8 cellular contexts compared by ENCODE assay signal in the genomic region with DNA sequence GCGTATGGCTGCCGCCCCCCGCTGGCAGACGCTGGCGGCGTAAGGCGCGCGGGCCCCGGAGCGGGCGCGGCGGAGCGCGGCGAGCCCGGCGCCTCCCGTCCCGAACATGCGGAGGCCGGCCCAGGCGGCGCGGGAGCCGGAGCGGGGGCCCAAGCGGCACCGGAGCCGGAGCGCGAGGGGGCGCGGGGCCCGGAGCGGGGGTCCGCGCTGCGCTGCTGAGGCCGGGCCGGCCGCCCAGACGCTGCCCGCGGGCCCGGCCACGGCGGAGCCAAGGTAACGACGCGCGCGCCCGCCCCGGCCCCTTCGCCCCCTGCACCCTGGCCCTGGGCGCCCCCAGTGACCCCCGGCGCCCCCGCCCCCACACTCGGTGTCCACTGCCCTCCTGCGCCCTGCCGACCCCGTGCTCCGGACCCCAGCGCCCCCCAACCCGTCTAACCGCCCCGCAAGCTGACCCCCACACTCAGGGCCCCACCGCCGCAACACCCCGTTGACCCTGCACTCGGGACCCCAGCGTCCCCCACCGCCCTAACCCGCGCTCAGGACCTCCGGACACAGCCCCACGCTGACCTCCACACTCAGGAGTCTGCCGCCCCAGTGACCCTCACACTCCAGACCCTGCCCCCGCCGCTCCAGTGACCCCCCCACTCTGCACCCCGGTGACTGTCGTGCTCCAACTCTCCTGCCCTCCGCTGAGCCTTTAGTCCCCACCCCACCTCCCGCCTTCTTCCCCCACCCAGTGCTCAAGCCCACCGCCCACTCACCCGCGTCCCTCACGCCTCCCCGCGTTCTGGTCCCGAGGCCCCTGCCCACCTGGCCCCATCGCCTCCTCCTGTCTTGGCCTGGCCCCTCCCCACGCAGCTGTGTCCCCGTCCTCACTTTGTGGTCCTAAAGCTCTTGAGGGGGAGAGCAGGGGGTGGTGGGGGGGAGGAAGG. TPM values are rescaled to one million over a fixed set of nuclear protein-coding genes. Genes with fewer than 3 reads are reported as not detected.
DNase-seq lines count a peak whose midpoint lies in the region; ATAC-seq and TF ChIP-seq lines count a peak whose summit lies in the region.

TSS of gene CSNK1G2 (plus strand) at position 27 of the 932 bp plus-strand sequence. CDS start 28,601 bp downstream, outside the sequence.

- TF ChIP-seq POLR2A in ovary (IDR thresholded peaks at IDR 0.05): no peak

- DNase-seq in activated CD4-positive, CD25-positive, alpha-beta regulatory T cell treated with anti-CD3 and anti-CD28 coated beads, Interleukin-2, amount 50 U/mL, for 72 hours: peak; percentile 41
- DNase-seq in fibroblast of villous mesenchyme (ENCODE audit: low read depth) (no peak), ovary (peak; percentile 42 to 78 (median 67)), NCI-H510A treated with DMSO at 0.1 percent for 48 hours (lab: John Stamatoyannopoulos, UW) (no peak), NCI-H748 treated with DMSO at 0.1 percent for 48 hours (lab: John Stamatoyannopoulos, UW) (no peak), NCI-H774 (lab: John Stamatoyannopoulos, UW) (no peak)

- no peak for TF ChIP-seq EP300 in ovary (IDR thresholded peaks at IDR 0.05)

- H3K4me1 ChIP-seq in ES-I3 (ENCODE audit: insufficient read depth, low read length) (peaks cover 6% of the 10 kb centered on the region; the same call in 1 of the 2 replicates), ovary (ENCODE audit: insufficient read depth) (peaks cover 16% of the 10 kb centered on the region)

- H3K9me3 ChIP-seq in ES-I3 (ENCODE audit: control insufficient read depth, insufficient read depth, low read length): no peaks in the 10 kb centered on the region
- H3K9me3 ChIP-seq in ovary: no peaks in the 10 kb centered on the region

- peak within 1 kb of the TSS; percentile 89 to 99 for H3K27ac ChIP-seq in ovary

- TF ChIP-seq CTCF in fibroblast of villous mesenchyme (IDR thresholded peaks at IDR 0.05; ENCODE audit: insufficient read depth, low read depth, low read length): no peak
- TF ChIP-seq CTCF in ovary (IDR thresholded peaks at IDR 0.05): no peak

- no peaks in the 10 kb centered on the region for H3K27me3 ChIP-seq in ovary

- H3K4me3 ChIP-seq in fibroblast of villous mesenchyme (ENCODE audit: low read depth, low read length) (peak within 1 kb of the TSS; percentile 84), ovary (peak within 1 kb of the TSS; percentile 63)

- peak; percentile 52 for ATAC-seq in HG02943 (IDR thresholded peaks at IDR 0.05; ENCODE audit: low read depth, unreplicated experiment)

- 0 to 1% (median 0%) methylated on average over 25 to 97 of the region's 97 CpGs for WGBS in ovary, 3 donors

- peak within 1 kb of the TSS; percentile 93 for H3K9ac ChIP-seq in ES-I3 (ENCODE audit: low read depth, low read length)

- intact Hi-C loops in ovary (cut with DNase I): no loop called here

- H3K36me3 ChIP-seq in ES-I3 (ENCODE audit: insufficient read depth, low read length): no peaks in the 10 kb centered on the region
- no peaks in the 10 kb centered on the region for H3K36me3 ChIP-seq in ovary

RNA-seq across cellular contexts. Expression of gene CSNK1G2, which starts in this region (rescaled TPM):
- total RNA-seq in fibroblast of villous mesenchyme: 69.5 and 74.1 TPM in 2 replicates
- 10 to 100 TPM; 35.9 to 65.4 (median 50.7) TPM for total RNA-seq in ovary
- polyA plus RNA-seq in ovary: 10 to 100 TPM in 1 of 2 donors, 1 to 10 TPM in 1; 5.9 to 48.7 TPM

Comparison
In these comparisons a context has a peak if more than half of its experiments do, and no peak if none do; other contexts are left out.
1. DNase-seq: peak in activated CD4-positive, CD25-positive, alpha-beta regulatory T cell treated with anti-CD3 and anti-CD28 coated beads, Interleukin-2, amount 50 U/mL, for 72 hours (single experiment) and ovary (5 of 5); none in fibroblast of villous mesenchyme (single experiment), NCI-H510A treated with DMSO at 0.1 percent for 48 hours (single experiment), NCI-H748 treated with DMSO at 0.1 percent for 48 hours (single experiment) and NCI-H774 (single experiment).